In genomic region chr12:104250366-104251125, GRCh38 we compare ENCODE assay signal across 21 cellular contexts.
"Had no signal": no experiment of that assay in that cellular context is flagged by ENCODE, and none has a peak within 500 bp of the region (broad histone marks: within the 10 kb centered on the region; RNA-seq: fewer than 3 reads in every experiment).

No MANE protein-coding gene starts in this region.

- H3K27me3 ChIP-seq: body of pancreas, cardiac muscle cell, foreskin keratinocyte, stomach, suprapubic skin, tibial nerve, uterus had no signal

- H3K27ac ChIP-seq: body of pancreas, cardiac muscle cell, foreskin keratinocyte, stomach, suprapubic skin, tibial nerve, uterus had no signal

- FAIRE-seq: endometrium had no signal

- DNase-seq: activated CD4-positive, alpha-beta T cell treated with anti-CD3 and anti-CD28 coated beads, Interleukin-2, amount 10 ng/mL, durations not matched to agents 24 days and 14 days; activated CD8-positive, alpha-beta memory T cell treated with anti-CD3 and anti-CD28 coated beads, Interleukin-2, amount 10 ng/mL, durations not matched to agents 7 days and 5 days; activated CD8-positive, alpha-beta T cell treated with anti-CD3 and anti-CD28 coated beads for 36 hours; activated gamma-delta T cell; activated T-cell treated with anti-CD3 and anti-CD28 coated beads for 4 hours; anterior cingulate cortex; body of pancreas; hippocampal formation; naive thymus-derived CD4-positive, alpha-beta T cell; occipital lobe; stimulated activated CD4-positive, alpha-beta T cell treated with anti-CD3 and anti-CD28 coated beads, Interleukin-15, amount 100 ng/mL, for 24 hours; stomach; uterus had no signal

- ATAC-seq: activated CD8-positive, alpha-beta memory T cell treated with anti-CD3 and anti-CD28 coated beads, Interleukin-2, amount 10 ng/mL, durations not matched to agents 7 days and 5 days; activated CD8-positive, alpha-beta T cell treated with anti-CD3 and anti-CD28 coated beads for 36 hours; body of pancreas; foreskin keratinocyte; naive thymus-derived CD4-positive, alpha-beta T cell; sciatic nerve; stimulated activated memory B cell treated with anti-CD40 and anti-IgM and Interleukin-4, amounts not matched to agents 10 μg/mL and 1 μg/mL and 100 μg/mL, for 72 hours had no signal

- H3K9me3 ChIP-seq: body of pancreas, stomach, suprapubic skin, tibial nerve, uterus had no signal

- H3K4me2 ChIP-seq: smooth muscle cell had no signal

- H3K4me3 ChIP-seq: body of pancreas, cardiac muscle cell, smooth muscle cell, stomach, suprapubic skin, tibial nerve, uterus had no signal

- H3K36me3 ChIP-seq: cardiac muscle cell, stomach, suprapubic skin, tibial nerve, uterus had no signal

- H3K4me1 ChIP-seq: body of pancreas, foreskin keratinocyte, stomach, suprapubic skin, tibial nerve, uterus had no signal
